ENCODE assay signal across 23 cellular contexts in the genomic region with DNA sequence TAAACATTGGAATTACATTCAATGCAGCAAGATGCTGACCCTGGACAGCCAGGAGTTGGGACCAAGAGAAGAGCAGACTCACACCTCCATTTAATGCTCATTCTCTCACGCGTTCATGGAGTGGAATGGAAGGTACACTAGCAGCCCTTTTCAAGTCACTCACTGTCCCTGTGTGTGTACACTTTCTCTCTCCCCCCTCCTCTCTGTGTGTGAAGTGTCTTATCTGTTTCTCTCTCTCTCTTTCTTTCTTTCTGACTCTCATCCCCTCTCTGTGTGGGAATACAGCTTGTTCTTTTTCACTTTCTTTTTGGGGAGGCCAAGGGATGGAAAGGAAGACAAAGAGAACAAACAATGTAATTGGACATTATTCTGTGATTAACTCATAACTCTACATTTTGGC.
DNase-seq lines count a peak whose midpoint lies in the region; ATAC-seq, FAIRE-seq and TF ChIP-seq lines count a peak whose summit lies in the region.
"Had no signal": no experiment of that assay in that cellular context is flagged by ENCODE, and none has a peak within 500 bp of the region (broad histone marks: within the 10 kb centered on the region; RNA-seq: fewer than 3 reads in every experiment).

No MANE protein-coding gene starts in this region.

- no peak overlapping the region for H2BK20ac ChIP-seq in H1 (ENCODE audit: low read length)

- no peaks in the 10 kb centered on the region for H3K4me1 Mint-ChIP-seq in activated CD4-positive, alpha-beta T cell treated with anti-CD3 and anti-CD28 coated beads for 36 hours
- no peaks in the 10 kb centered on the region for H3K4me1 Mint-ChIP-seq in activated CD8-positive, alpha-beta T cell treated with anti-CD3 and anti-CD28 coated beads, Interleukin-2, amount 10 ng/mL, durations not matched to agents 7 days and 5 days (ENCODE audit: low read depth)
- H3K4me1 Mint-ChIP-seq: CD4-positive, CD25-positive, alpha-beta regulatory T cell had no signal

- H4K91ac ChIP-seq in H1 (replicated peaks; ENCODE audit: insufficient read length, low read length), result no peak overlapping the region

- H3K14ac ChIP-seq in H1 (ENCODE audit: insufficient read length), result no peak overlapping the region

- no peak overlapping the region for H4K5ac ChIP-seq in H1 (ENCODE audit: insufficient read length, low read depth, low read length)

- peak; percentile 16 for ATAC-seq in activated CD4-positive, alpha-beta T cell treated with anti-CD3 and anti-CD28 coated beads for 36 hours
- no peak for ATAC-seq in activated CD8-positive, alpha-beta T cell treated with anti-CD3 and anti-CD28 coated beads, Interleukin-2, amount 10 ng/mL, durations not matched to agents 7 days and 5 days
- ATAC-seq in HG03571 (IDR thresholded peaks at IDR 0.05; ENCODE audit: unreplicated experiment), result no peak
- ATAC-seq: GM23338 had no signal

- no peaks in the 10 kb centered on the region for H3K36me3 Mint-ChIP-seq in activated CD4-positive, alpha-beta T cell treated with anti-CD3 and anti-CD28 coated beads for 36 hours (ENCODE audit: low read depth)
- H3K36me3 Mint-ChIP-seq in activated CD8-positive, alpha-beta T cell treated with anti-CD3 and anti-CD28 coated beads, Interleukin-2, amount 10 ng/mL, durations not matched to agents 7 days and 5 days (ENCODE audit: low read depth), result no peaks in the 10 kb centered on the region
- H3K36me3 Mint-ChIP-seq: CD4-positive, CD25-positive, alpha-beta regulatory T cell had no signal

- no peaks in the 10 kb centered on the region for H3K9me3 Mint-ChIP-seq in activated CD4-positive, alpha-beta T cell treated with anti-CD3 and anti-CD28 coated beads for 36 hours (ENCODE audit: low read depth)
- H3K9me3 Mint-ChIP-seq in activated CD8-positive, alpha-beta T cell treated with anti-CD3 and anti-CD28 coated beads, Interleukin-2, amount 10 ng/mL, durations not matched to agents 7 days and 5 days (ENCODE audit: insufficient read depth), result no peaks in the 10 kb centered on the region
- H3K9me3 Mint-ChIP-seq: CD4-positive, CD25-positive, alpha-beta regulatory T cell; GM23338; HFFc6 had no signal

- no peak for TF ChIP-seq EP300 in H1 (IDR thresholded peaks at IDR 0.05; ENCODE audit: borderline replicate concordance in 1 of 2, low read depth in 2 of 2, low read length in 2 of 2)

- no peak for FAIRE-seq in H1 (lab: Jason Lieb, UNC)
- FAIRE-seq: GM19239 had no signal

- H3K27ac ChIP-seq in HEK293 (ENCODE audit: extremely low read depth, low read depth, low read length), result no peak overlapping the region
- H3K27ac ChIP-seq in H1 (ENCODE audit: low read depth, low read length), result no peak overlapping the region
- H3K27ac ChIP-seq in prostate gland, result no peak overlapping the region
- H3K27ac ChIP-seq: PC-9 had no signal

- H3K79me2 ChIP-seq in H1 (ENCODE audit: control insufficient read depth in 1 of 2, insufficient read depth in 2 of 2, low read length in 2 of 2), result peaks cover 0 to 22% of the 10 kb centered on the region in 2 experiments; a peak in 2 of 4 replicates

- DNase-seq in activated CD4-positive, alpha-beta T cell treated with anti-CD3 and anti-CD28 coated beads for 36 hours, result no peak
- DNase-seq in activated CD4-positive, alpha-beta T cell treated with anti-CD3 and anti-CD28 coated beads, Interleukin-2, amount 50 U/mL, for 4 hours, result no peak
- no peak for DNase-seq in H1 (ENCODE audit: low read depth in 1 of 2, low spot score in 2 of 2)
- DNase-seq in prostate gland (ENCODE audit: low spot score), result peak; percentile 14
- DNase-seq in activated CD8-positive, alpha-beta T cell treated with anti-CD3 and anti-CD28 coated beads, Interleukin-2, amount 10 ng/mL, durations not matched to agents 7 days and 5 days, result no peak
- no peak for DNase-seq in activated CD4-positive, alpha-beta T cell treated with anti-CD3 and anti-CD28 coated beads, Interleukin-2, amount 50 U/mL, for 48 hours
- DNase-seq: 8988T; BE2C; CD4-positive, CD25-positive, alpha-beta regulatory T cell; DMS153; HFFc6; MG63; NCI-H1048; NCI-H1436; NCI-H1930; NCI-H345; NCI-H524 treated with DMSO at 0.1 percent for 48 hours; PC-9; SIG-M5 had no signal

- no peak overlapping the region for H2BK12ac ChIP-seq in H1 (ENCODE audit: low read depth, low read length)

- H3K4me2 ChIP-seq in H1 (ENCODE audit: insufficient read depth in 1 of 2, low read depth in 2 of 2, low read length in 2 of 2), result no peak overlapping the region
- H3K4me2 ChIP-seq: GM23338, PC-9 had no signal

- H3K9me3 ChIP-seq in HEK293 (ENCODE audit: control insufficient read depth, insufficient read depth, low read depth, low read length) (no peaks in the 10 kb centered on the region), H1 (ENCODE audit: insufficient read depth in 2 of 2, low read depth in 1 of 2, low read length in 1 of 2) (no peaks in the 10 kb centered on the region), prostate gland (no peaks in the 10 kb centered on the region)
- H3K9me3 ChIP-seq: BE2C, MG63 had no signal

- H3K4me3 ChIP-seq in HEK293 (ENCODE audit: low read depth, low read length) (no peak overlapping the region), H1 (ENCODE audit: extremely low read depth in 1 of 4, insufficient read depth in 2 of 4, low read depth in 3 of 4, low read length in 4 of 4) (no peak overlapping the region), prostate gland (no peak overlapping the region)
- H3K4me3 ChIP-seq: GM23338, MG63, PC-9 had no signal

- no peak overlapping the region for H3K4me3 Mint-ChIP-seq in activated CD4-positive, alpha-beta T cell treated with anti-CD3 and anti-CD28 coated beads for 36 hours
- H3K4me3 Mint-ChIP-seq in activated CD8-positive, alpha-beta T cell treated with anti-CD3 and anti-CD28 coated beads, Interleukin-2, amount 10 ng/mL, durations not matched to agents 7 days and 5 days, result no peak overlapping the region
- H3K4me3 Mint-ChIP-seq: CD4-positive, CD25-positive, alpha-beta regulatory T cell; GM23338; HFFc6 had no signal

- no peak overlapping the region for H2BK120ac ChIP-seq in H1 (replicated peaks; ENCODE audit: low read depth, low read length)

- no peaks in the 10 kb centered on the region for H3K27me3 ChIP-seq in H1 (replicated peaks in 1 of 4; ENCODE audit: control insufficient read depth in 3 of 4, extremely low read depth in 1 of 4, insufficient read depth in 3 of 4, low read length in 3 of 4)
- H3K27me3 ChIP-seq in prostate gland (replicated peaks; ENCODE audit: insufficient read depth), result no peaks in the 10 kb centered on the region
- H3K27me3 ChIP-seq: BE2C, MG63 had no signal

- peaks cover 3% of the 10 kb centered on the region; the same call in 1 of the 2 replicates for H3K4me1 ChIP-seq in HEK293 (ENCODE audit: control insufficient read depth, insufficient read depth, low read length)
- H3K4me1 ChIP-seq in H1 (replicated peaks in 1 of 4; ENCODE audit: control insufficient read depth in 3 of 4, insufficient read depth in 4 of 4, low read length in 3 of 4), result peaks cover 0 to 8% (median 0%) of the 10 kb centered on the region in 4 experiments; a peak in 1 of 7 replicates
- peaks cover 6% of the 10 kb centered on the region for H3K4me1 ChIP-seq in prostate gland (replicated peaks)

- H2BK15ac ChIP-seq in H1 (ENCODE audit: low read length), result no peak overlapping the region

- H2AFZ ChIP-seq in H1 (ENCODE audit: low read length), result no peak overlapping the region
- H2AFZ ChIP-seq: GM23338, PC-9 had no signal

- CTCF ChIA-PET in activated CD4-positive, alpha-beta T cell treated with anti-CD3 and anti-CD28 coated beads for 36 hours (lab: Charles Lee), result interaction anchor here (1.2 kb wide), 1 partner anchor 29 kb away, joined by 3 read pairs; no protein-coding TSS in a partner anchor
- CTCF ChIA-PET in HEK293 (lab: Yijun Ruan, JAX) (interaction anchor here (3.1 kb wide), 1 partner anchor 12 kb away, joined by 14 read pairs; no protein-coding TSS in a partner anchor), H1 (lab: Charles Lee; ENCODE audit: partially characterized antibody) (interaction anchor here (1.5 kb wide), 1 partner anchor 16 kb away, joined by 5 read pairs; no protein-coding TSS in a partner anchor)
- CTCF ChIA-PET in activated CD8-positive, alpha-beta T cell treated with anti-CD3 and anti-CD28 coated beads, Interleukin-2, amount 10 ng/mL, durations not matched to agents 7 days and 5 days (lab: Charles Lee), result no interaction called here

- H3K36me3 ChIP-seq in HEK293 (ENCODE audit: control insufficient read depth in 2 of 2, insufficient read depth in 1 of 2, low read length in 2 of 2) (no peaks in the 10 kb centered on the region), H1 (ENCODE audit: control insufficient read depth in 2 of 4, insufficient read depth in 4 of 4, low read length in 3 of 4) (no peaks in the 10 kb centered on the region), prostate gland (no peaks in the 10 kb centered on the region)
- H3K36me3 ChIP-seq: BE2C, MG63 had no signal

- TF ChIP-seq POLR2A in H1 (IDR thresholded peaks at IDR 0.05; ENCODE audit: control extremely low read depth in 1 of 2, low read depth in 2 of 2, low read length in 2 of 2) (no peak), prostate gland (IDR thresholded peaks at IDR 0.05) (no peak)

- H3K4ac ChIP-seq in H1 (replicated peaks; ENCODE audit: insufficient read length, low read depth, low read length), result no peak overlapping the region

- H2BK5ac ChIP-seq in H1 (ENCODE audit: low read depth, low read length), result no peak overlapping the region

- H3K9ac ChIP-seq in H1 (replicated peaks in 1 of 4; ENCODE audit: extremely low read depth in 1 of 4, low read depth in 3 of 4, low read length in 3 of 4), result no peak overlapping the region

- H3K79me1 ChIP-seq in H1 (ENCODE audit: low read depth, low read length), result peaks cover 3% of the 10 kb centered on the region; the same call in 1 of the 2 replicates

- TF ChIP-seq CTCF in HEK293 (tag by site-specific recombination; IDR thresholded peaks at IDR 0.05), result no peak
- TF ChIP-seq CTCF in H1 (IDR thresholded peaks at IDR 0.05; ENCODE audit: control extremely low read depth in 1 of 3, insufficient read depth in 1 of 3, low read depth in 1 of 3, low read length in 3 of 3), result no peak
- no peak for TF ChIP-seq CTCF in prostate gland (IDR thresholded peaks at IDR 0.05)

- no peak overlapping the region; the same call in 1 of the 2 replicates for H3K18ac ChIP-seq in H1 (ENCODE audit: extremely low read depth, low read length)

- no peaks in the 10 kb centered on the region for H3K23me2 ChIP-seq in H1 (ENCODE audit: low read depth, low read length)

- H3K56ac ChIP-seq in H1 (replicated peaks; ENCODE audit: insufficient read length, low read depth, low read length), result no peak overlapping the region

- POLR2A ChIA-PET in activated CD4-positive, alpha-beta T cell treated with anti-CD3 and anti-CD28 coated beads for 36 hours (lab: Charles Lee), result no interaction called here
- POLR2A ChIA-PET in HEK293 (lab: Yijun Ruan, JAX), result no interaction called here
- POLR2A ChIA-PET in H1 (lab: Charles Lee; ENCODE audit: partially characterized antibody), result interaction anchor here (1.0 to 1.2 kb wide), 2 partner anchors 8 to 12 kb away, joined by 3 read pairs; no protein-coding TSS in a partner anchor
- POLR2A ChIA-PET in activated CD8-positive, alpha-beta T cell treated with anti-CD3 and anti-CD28 coated beads, Interleukin-2, amount 10 ng/mL, durations not matched to agents 7 days and 5 days (lab: Charles Lee), result no interaction called here

- H4K8ac ChIP-seq in H1 (ENCODE audit: extremely low read depth, insufficient read depth, low read length), result no peak overlapping the region

- intact Hi-C loops in activated CD4-positive, alpha-beta T cell treated with anti-CD3 and anti-CD28 coated beads for 36 hours (cut with DNase I, micrococcal nuclease), result no loop called here
- intact Hi-C loops in prostate gland (cut with DNase I), result no loop called here

- WGBS in H1 (ENCODE audit: extremely low coverage in 1 of 2, insufficient coverage in 1 of 2, insufficient read length in 1 of 2, insufficient replicate concordance in 2 of 2, low coverage in 1 of 2, low lambda C conversion rate in 2 of 2, missing lambda C conversion rate in 1 of 2), 2 experiments, result 75% methylated on average over 2 of the region's 2 CpGs; no CpG with 5 or more reads in 1 of the 2 experiments
- WGBS in prostate gland, result 41% methylated on average over 2 of the region's 2 CpGs

- H3K27me3 Mint-ChIP-seq in activated CD4-positive, alpha-beta T cell treated with anti-CD3 and anti-CD28 coated beads for 36 hours, result no peaks in the 10 kb centered on the region
- no peaks in the 10 kb centered on the region for H3K27me3 Mint-ChIP-seq in activated CD8-positive, alpha-beta T cell treated with anti-CD3 and anti-CD28 coated beads, Interleukin-2, amount 10 ng/mL, durations not matched to agents 7 days and 5 days (ENCODE audit: low read depth)

- peaks cover 0 to 4% of the 10 kb centered on the region in 2 experiments for H4K20me1 ChIP-seq in H1 (replicated peaks in 1 of 2; ENCODE audit: control insufficient read depth in 1 of 2, insufficient read depth in 2 of 2, low read length in 2 of 2)

- no peak overlapping the region for H3K27ac Mint-ChIP-seq in activated CD4-positive, alpha-beta T cell treated with anti-CD3 and anti-CD28 coated beads for 36 hours
- H3K27ac Mint-ChIP-seq in activated CD8-positive, alpha-beta T cell treated with anti-CD3 and anti-CD28 coated beads, Interleukin-2, amount 10 ng/mL, durations not matched to agents 7 days and 5 days, result no peak overlapping the region
- H3K27ac Mint-ChIP-seq: GM23338, HFFc6 had no signal

- H2AK5ac ChIP-seq in H1 (ENCODE audit: low read depth, low read length), result 0 out of 2 replicates have a peak overlapping the region, but pooled peaks have one; percentile 25

- no peak for TF ChIP-seq RAD21 in H1 (IDR thresholded peaks at IDR 0.05 in 1 of 2, conservative IDR thresholded peaks at IDR 0.05 in 1 of 2; ENCODE audit: low read depth in 2 of 2, low read length in 2 of 2)

- no peak overlapping the region for H3K23ac ChIP-seq in H1 (ENCODE audit: insufficient read length)
